Comparison of ENCODE assay signal across 32 cellular contexts in the genomic region with DNA sequence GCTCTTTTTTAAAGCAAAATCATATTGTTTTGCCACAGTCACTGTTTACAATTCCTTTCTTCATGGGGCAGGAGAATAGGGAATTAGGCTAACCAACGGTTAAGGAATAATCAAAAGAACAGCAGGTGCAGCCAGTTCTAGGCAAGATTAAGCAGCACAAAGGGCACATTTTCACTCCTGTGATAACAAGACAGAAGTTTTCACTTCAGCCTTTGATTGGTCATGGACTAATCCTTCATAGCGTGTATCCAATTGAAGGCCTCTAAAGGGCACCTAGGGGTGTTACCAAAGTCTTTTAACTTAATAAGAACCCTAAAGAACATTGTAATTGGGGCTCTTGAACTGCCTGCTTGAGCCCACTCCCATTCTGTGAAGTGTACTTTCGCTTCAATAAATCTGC.
DNase-seq lines count a peak whose midpoint lies in the region; ATAC-seq and TF ChIP-seq lines count a peak whose summit lies in the region.
"Had no signal": no experiment of that assay in that cellular context is flagged by ENCODE, and none has a peak within 500 bp of the region (broad histone marks: within the 10 kb centered on the region; RNA-seq: fewer than 3 reads in every experiment).

No MANE protein-coding gene starts in this region.

- DNase-seq in NCI-H1417 (lab: John Stamatoyannopoulos, UW) (peak in 2 of 3 experiments; percentile 6 to 60), NCI-H1417 treated with DMSO at 0.1 percent for 48 hours (lab: John Stamatoyannopoulos, UW) (no peak), H9 (no peak), NCI-H2227 treated with DMSO at 0.1 percent for 48 hours (lab: John Stamatoyannopoulos, UW) (peak; percentile 75), left lung (no peak), NCI-H2196 treated with DMSO at 0.1 percent for 48 hours (lab: John Stamatoyannopoulos, UW; ENCODE audit: unreplicated experiment) (no peak), heart right ventricle (no peak)
- DNase-seq: activated CD4-positive, alpha-beta T cell treated with anti-CD3 and anti-CD28 coated beads for 48 hours; activated gamma-delta T cell; activated naive CD8-positive, alpha-beta T cell treated with anti-CD3 and anti-CD28 coated beads, Interleukin-2, amount 50 U/mL, for 24 hours; activated T-cell treated with anti-CD3 and anti-CD28 coated beads, Interleukin-2, amount 50 U/mL, for 1 hour; caudate nucleus; DMS79; effector memory CD8-positive, alpha-beta T cell; islet precursor cell; left ventricle myocardium inferior; naive B cell; NCI-H1092 treated with DMSO at 0.1 percent for 48 hours; NCI-H2171; NCI-H526; occipital lobe; SHP77 treated with DMSO at 0.1 percent for 48 hours; sigmoid colon; stimulated activated CD4-positive, alpha-beta T cell treated with anti-CD3 and anti-CD28 coated beads, Interleukin-4, amount 100 ng/mL, for 1 hour; stomach had no signal

- intact Hi-C loops in left lung (cut with DNase I): no loop called here
- intact Hi-C loops in heart right ventricle (cut with DNase I): loop anchor here in 1 of 10 donors (10.0 kb wide), 1 partner anchor 62 kb away; no protein-coding TSS in a partner anchor

- no peak overlapping the region for H4K91ac ChIP-seq in H9 (ENCODE audit: insufficient read length, low read depth, low read length)

- no peak overlapping the region for H3K9ac ChIP-seq in H9 (ENCODE audit: extremely low read depth, insufficient read length, low read length)

- no peak overlapping the region for H3K56ac ChIP-seq in H9 (ENCODE audit: insufficient read length, low read depth, low read length)

- H3K4me3 ChIP-seq in left lung (no peak overlapping the region), heart right ventricle (no peak overlapping the region)
- H3K4me3 ChIP-seq: coronary artery, left ventricle myocardium inferior, sigmoid colon, stomach had no signal

- no peak overlapping the region for H2BK12ac ChIP-seq in H9 (ENCODE audit: insufficient read length, low read depth, low read length)

- ATAC-seq in left lung (peak; percentile 53), heart right ventricle (no peak), GM18870 (IDR thresholded peaks at IDR 0.05; ENCODE audit: unreplicated experiment) (no peak)
- ATAC-seq: activated naive CD8-positive, alpha-beta T cell treated with anti-CD3 and anti-CD28 coated beads, Interleukin-2, amount 50 U/mL, for 24 hours; effector memory CD8-positive, alpha-beta T cell had no signal

- H3K79me2 ChIP-seq in H9 (ENCODE audit: insufficient read depth, low read length): no peaks in the 10 kb centered on the region

- H2AFZ ChIP-seq in H9 (ENCODE audit: low read length): no peak overlapping the region

- H3K36me3 Mint-ChIP-seq in H9 (ENCODE audit: insufficient read depth in 1 of 3, low read depth in 3 of 3): no peaks in the 10 kb centered on the region; a peak in 2 of 7 replicates
- H3K36me3 Mint-ChIP-seq: IgD-negative memory B cell, mesothelial cell of epicardium, naive B cell had no signal

- no peaks in the 10 kb centered on the region for H4K20me1 ChIP-seq in H9 (ENCODE audit: control insufficient read depth, insufficient read depth, insufficient read length)

- no peak overlapping the region for H3K4me3 Mint-ChIP-seq in H9
- H3K4me3 Mint-ChIP-seq: activated naive CD8-positive, alpha-beta T cell treated with anti-CD3 and anti-CD28 coated beads, Interleukin-2, amount 50 U/mL, for 24 hours; effector memory CD8-positive, alpha-beta T cell; IgD-negative memory B cell; mesothelial cell of epicardium; naive B cell; T-helper 2 cell treated with Interferon-gamma antibody and Interleukin-4, amounts not matched to agents 5 μg/mL and 100 μg/mL, for 36 hours had no signal

- no peak overlapping the region for H2BK20ac ChIP-seq in H9 (ENCODE audit: low read depth, low read length, poor library complexity, severe bottlenecking)

- H3K36me3 ChIP-seq in left lung (no peaks in the 10 kb centered on the region), heart right ventricle (no peaks in the 10 kb centered on the region)
- H3K36me3 ChIP-seq: left ventricle myocardium inferior, sigmoid colon, stomach had no signal

- no peaks in the 10 kb centered on the region for H3K4me1 ChIP-seq in H9 (ENCODE audit: insufficient read depth, low read length)
- no peaks in the 10 kb centered on the region for H3K4me1 ChIP-seq in left lung
- no peaks in the 10 kb centered on the region for H3K4me1 ChIP-seq in heart right ventricle
- H3K4me1 ChIP-seq: left ventricle myocardium inferior, sigmoid colon, stomach had no signal

- no peak overlapping the region for H2BK120ac ChIP-seq in H9 (ENCODE audit: low read depth, low read length, poor library complexity, severe bottlenecking)

- no peak overlapping the region for H3K27ac ChIP-seq in H9 (ENCODE audit: insufficient read length, low read depth, low read length)
- H3K27ac ChIP-seq in left lung: no peak overlapping the region
- H3K27ac ChIP-seq in heart right ventricle: no peak overlapping the region
- H3K27ac ChIP-seq: 22Rv1, C4-2B, coronary artery, left ventricle myocardium inferior, sigmoid colon, stomach had no signal

- H4K8ac ChIP-seq in H9 (replicated peaks; ENCODE audit: insufficient read length, low read depth, low read length): no peak overlapping the region

- WGBS in H9 (ENCODE audit: extremely low coverage, insufficient read length, low lambda C conversion rate): no CpG with 5 or more reads among the region's 3 CpGs
- WGBS in heart right ventricle, 2 donors: 74 to 81% methylated on average over 3 of the region's 3 CpGs

- TF ChIP-seq CTCF in H9 (conservative IDR thresholded peaks at IDR 0.05): no peak
- TF ChIP-seq CTCF in left lung (IDR thresholded peaks at IDR 0.05): no peak
- no peak for TF ChIP-seq CTCF in heart right ventricle (IDR thresholded peaks at IDR 0.05)

- H3K27ac Mint-ChIP-seq in H9: peak overlapping the region in 2 of 3 experiments; percentile 2 to 88; a peak in 2 of 7 replicates
- H3K27ac Mint-ChIP-seq: activated naive CD8-positive, alpha-beta T cell treated with anti-CD3 and anti-CD28 coated beads, Interleukin-2, amount 50 U/mL, for 24 hours; effector memory CD8-positive, alpha-beta T cell; mesothelial cell of epicardium; T-helper 2 cell treated with Interferon-gamma antibody and Interleukin-4, amounts not matched to agents 5 μg/mL and 100 μg/mL, for 36 hours had no signal

- no peaks in the 10 kb centered on the region for H3K9me3 Mint-ChIP-seq in H9
- H3K9me3 Mint-ChIP-seq: effector memory CD8-positive, alpha-beta T cell; IgD-negative memory B cell; mesothelial cell of epicardium; naive B cell; T-helper 2 cell treated with Interferon-gamma antibody and Interleukin-4, amounts not matched to agents 5 μg/mL and 100 μg/mL, for 36 hours had no signal

- no peaks in the 10 kb centered on the region for H3K9me3 ChIP-seq in H9 (ENCODE audit: control insufficient read depth, low read depth, low read length)
- no peaks in the 10 kb centered on the region for H3K9me3 ChIP-seq in left lung
- no peaks in the 10 kb centered on the region for H3K9me3 ChIP-seq in heart right ventricle
- H3K9me3 ChIP-seq: left ventricle myocardium inferior, sigmoid colon, stomach had no signal

- H4K5ac ChIP-seq in H9 (ENCODE audit: insufficient read length, low read depth, low read length): no peak overlapping the region

- H2BK15ac ChIP-seq in H9 (ENCODE audit: low read depth, low read length): no peak overlapping the region

- no peak overlapping the region for H3T11ph ChIP-seq in H9 (ENCODE audit: low read length)

- H3K23ac ChIP-seq in H9 (ENCODE audit: insufficient read length, low read depth, low read length): no peak overlapping the region

- H3K4me1 Mint-ChIP-seq in H9: peaks cover 8 to 14% of the 10 kb centered on the region in 2 experiments
- H3K4me1 Mint-ChIP-seq: mesothelial cell of epicardium had no signal

- no peak overlapping the region for H3K4ac ChIP-seq in H9 (ENCODE audit: low read depth, low read length)

- H3K18ac ChIP-seq in H9 (ENCODE audit: insufficient read length, low read depth, low read length): no peak overlapping the region

- H2AK5ac ChIP-seq in H9 (ENCODE audit: insufficient read length, low read length): no peak overlapping the region

- no peaks in the 10 kb centered on the region; the same call in 1 of the 2 replicates for H3K27me3 Mint-ChIP-seq in H9 (ENCODE audit: low read depth)
- H3K27me3 Mint-ChIP-seq: activated naive CD8-positive, alpha-beta T cell treated with anti-CD3 and anti-CD28 coated beads, Interleukin-2, amount 50 U/mL, for 24 hours; effector memory CD8-positive, alpha-beta T cell; IgD-negative memory B cell; naive B cell had no signal

- H3K27me3 ChIP-seq in H9 (ENCODE audit: insufficient read depth, low read length) (no peaks in the 10 kb centered on the region), left lung (no peaks in the 10 kb centered on the region), heart right ventricle (peaks cover 0 to 3% (median 0%) of the 10 kb centered on the region in 7 donors)
- H3K27me3 ChIP-seq: sigmoid colon, stomach had no signal

- H3K14ac ChIP-seq in H9 (ENCODE audit: insufficient read depth, low read length): no peak overlapping the region

- no peak overlapping the region for H3K4me2 ChIP-seq in H9 (ENCODE audit: insufficient read depth, insufficient read length, low read length)

- no peak overlapping the region for H2BK5ac ChIP-seq in H9 (ENCODE audit: insufficient read length, low read length)

- no peaks in the 10 kb centered on the region for H3K23me2 ChIP-seq in H9 (ENCODE audit: insufficient read length, low read depth, low read length, poor library complexity, severe bottlenecking)

- no peaks in the 10 kb centered on the region for H3K79me1 ChIP-seq in H9 (ENCODE audit: insufficient read depth, low read depth, low read length, poor library complexity, severe bottlenecking)

Comparison
In these comparisons a context has a peak if more than half of its experiments do, and no peak if none do; other contexts are left out.
1. DNase-seq: peak in NCI-H1417 (2 of 3) and NCI-H2227 treated with DMSO at 0.1 percent for 48 hours (single experiment); none in NCI-H1417 treated with DMSO at 0.1 percent for 48 hours (single experiment), H9 (single experiment), left lung (0 of 2), NCI-H2196 treated with DMSO at 0.1 percent for 48 hours (single experiment) and heart right ventricle (0 of 2).